ENCODE assay signal across 8 cellular contexts in the genomic region with DNA sequence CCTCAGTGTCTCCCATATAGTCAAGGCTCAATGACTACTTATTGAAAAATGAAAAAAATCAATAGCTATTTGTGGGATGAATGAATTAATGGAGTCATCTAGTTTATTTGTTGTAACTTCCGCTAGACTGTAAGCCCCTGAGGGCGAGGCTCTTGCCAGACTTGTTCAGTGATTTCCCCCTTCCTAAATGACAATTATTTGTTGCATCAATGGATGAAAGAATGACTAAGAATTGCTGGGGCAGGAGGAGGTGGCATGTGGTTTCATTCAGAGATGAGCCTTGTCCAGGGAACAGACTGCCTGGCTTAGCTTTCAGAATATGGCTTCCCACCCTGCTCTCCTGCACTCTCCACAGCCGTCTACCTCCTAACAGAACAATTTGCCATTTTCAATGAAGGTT. TPM values are rescaled to one million over a fixed set of nuclear protein-coding genes. Genes with fewer than 3 reads are reported as not detected.
A peak's percentile ranks its signal among the peaks of the same experiment; 100 is the strongest.
DNase-seq lines count a peak whose midpoint lies in the region; ATAC-seq, FAIRE-seq and TF ChIP-seq lines count a peak whose summit lies in the region.

No MANE protein-coding gene starts in this region.

- FAIRE-seq in bronchial epithelial cell (lab: Jason Lieb, UNC) = no peak

- no peak overlapping the region for H3K27ac ChIP-seq in tibial artery

- TF ChIP-seq CTCF in bronchial epithelial cell (IDR thresholded peaks at IDR 0.05; ENCODE audit: insufficient read depth, low read length, severe bottlenecking) (no peak), tibial artery (IDR thresholded peaks at IDR 0.05) (no peak)

- no peaks in the 10 kb centered on the region for H3K36me3 ChIP-seq in bronchial epithelial cell (ENCODE audit: control insufficient read depth, insufficient read depth, low read length)
- peaks cover 0 to 5% (median 0%) of the 10 kb centered on the region in 3 donors for H3K36me3 ChIP-seq in tibial artery

- H3K27me3 ChIP-seq in bronchial epithelial cell (ENCODE audit: control insufficient read depth, insufficient read depth, low read length) (no peaks in the 10 kb centered on the region), tibial artery (no peaks in the 10 kb centered on the region)

- peaks cover 0 to 33% (median 17%) of the 10 kb centered on the region in 4 donors for H3K4me1 ChIP-seq in tibial artery

- no peak overlapping the region for H3K4me3 ChIP-seq in bronchial epithelial cell (ENCODE audit: low read depth, low read length)
- no peak overlapping the region for H3K4me3 ChIP-seq in tibial artery

- intact Hi-C loops in tibial artery (cut with DNase I; ENCODE audit: low total_unique reads) = no loop called here

- DNase-seq in EH (ENCODE audit: low read depth) (peak; percentile 56), NCI-H146 treated with DMSO at 0.1 percent for 48 hours (lab: John Stamatoyannopoulos, UW; ENCODE audit: unreplicated experiment) (peak; percentile 27), bronchial epithelial cell (ENCODE audit: low read depth) (peak; percentile 55), retina (peak; percentile 29), GOT3 (lab: John Stamatoyannopoulos, UW) (no peak), tibial artery (no peak)
- DNase-seq in activated CD4-positive, CD25-positive, alpha-beta regulatory T cell (lab: John Stamatoyannopoulos, UW) = no peak

- ATAC-seq in HG03175 (IDR thresholded peaks at IDR 0.05; ENCODE audit: unreplicated experiment) = no peak

- H3K9me3 ChIP-seq in tibial artery = no peaks in the 10 kb centered on the region

RNA-seq across cellular contexts. Expression of gene PRELID3B, which starts 1.1 kb away (rescaled TPM):
- 160 and 202 TPM in 2 replicates for total RNA-seq in bronchial epithelial cell

RNA-seq across cellular contexts. Expression of gene ATP5F1E, which starts 11.6 kb away (rescaled TPM):
- 17.1 and 25.3 TPM in 2 replicates for total RNA-seq in bronchial epithelial cell

RNA-seq across cellular contexts. Expression of gene TUBB1, which starts 24.5 kb away (rescaled TPM):
- total RNA-seq in bronchial epithelial cell = not detected in 2 replicates

RNA-seq across cellular contexts. Expression of gene CTSZ, which starts 36.6 kb away (rescaled TPM):
- 73.7 and 87.8 TPM in 2 replicates for total RNA-seq in bronchial epithelial cell

Comparison
In these comparisons a context has a peak if more than half of its experiments do, and no peak if none do; other contexts are left out.
1. DNase-seq: peak in EH (single experiment), NCI-H146 treated with DMSO at 0.1 percent for 48 hours (single experiment), bronchial epithelial cell (single experiment) and retina (single experiment); none in GOT3 (single experiment), activated CD4-positive, CD25-positive, alpha-beta regulatory T cell (0 of 4) and tibial artery (0 of 2).